In the genomic region with DNA sequence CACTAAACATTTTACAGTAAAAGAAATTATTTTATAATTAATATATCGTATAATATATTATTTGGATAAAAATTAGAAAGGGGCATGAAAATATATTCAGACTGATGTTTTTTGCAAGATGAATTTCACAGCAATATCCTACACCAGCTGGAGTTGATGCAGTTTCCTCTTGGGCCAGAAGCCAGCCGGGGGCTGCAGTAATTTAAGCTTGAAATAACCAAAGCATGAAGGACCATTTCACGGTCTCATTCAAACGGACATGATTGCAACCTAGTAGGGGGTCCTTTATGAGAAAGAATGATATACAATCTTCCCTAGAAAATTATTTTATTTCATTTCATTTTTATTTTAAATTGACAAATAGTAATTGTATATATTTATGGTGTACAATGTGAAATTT, we compare ENCODE assay signal across 25 cellular contexts.
"Had no signal": no experiment of that assay in that cellular context is flagged by ENCODE, and none has a peak within 500 bp of the region (broad histone marks: within the 10 kb centered on the region; RNA-seq: fewer than 3 reads in every experiment).

No MANE protein-coding gene starts in this region.

- ATAC-seq: activated CD8-positive, alpha-beta T cell treated with anti-CD3 and anti-CD28 coated beads, Interleukin-2, amount 10 ng/mL, durations not matched to agents 7 days and 5 days; Panc1; T-helper 17 cell; WTC11 had no signal

- DNase-seq: activated CD4-positive, alpha-beta T cell treated with anti-CD3 and anti-CD28 coated beads for 48 hours; activated CD4-positive, alpha-beta T cell treated with anti-CD3 and anti-CD28 coated beads, Interleukin-2, amount 50 U/mL, for 4 hours; activated CD4-positive, CD25-positive, alpha-beta regulatory T cell treated with anti-CD3 and anti-CD28 coated beads, Interleukin-2, amount 50 U/mL, for 72 hours; activated CD8-positive, alpha-beta memory T cell treated with anti-CD3 and anti-CD28 coated beads, Interleukin-2, amount 50 U/mL, for 48 hours; activated CD8-positive, alpha-beta T cell treated with anti-CD3 and anti-CD28 coated beads, Interleukin-2, amount 10 ng/mL, durations not matched to agents 7 days and 5 days; activated naive CD4-positive, alpha-beta T cell treated with anti-CD3 and anti-CD28 coated beads, Interleukin-2, amount 50 U/mL, for 16 hours; activated naive CD8-positive, alpha-beta T cell treated with anti-CD3 and anti-CD28 coated beads, Interleukin-2, amount 10 ng/mL, durations not matched to agents 7 days and 5 days; activated T-cell treated with anti-CD3 and anti-CD28 coated beads, Interleukin-2, amount 50 U/mL, for 1 hour; adrenal gland; anterior cingulate cortex; caudate nucleus; colonic mucosa; MG63; MV-4-11; NCI-H1930; NCI-H226; NCI-H524; NCI-H748 treated with DMSO at 0.1 percent for 48 hours; NK-92 treated with Interleukin-12 subunit alpha and Interleukin-12 subunit beta, amount 100 ng/mL, for 24 hours; OCI-M1; Right ventricle myocardium superior; T-helper 17 cell; T-helper 9 cell had no signal
